In genomic region chr1:3350441-3351261, GRCh38 we compare ENCODE assay signal across 13 cellular contexts.
DNase-seq lines count a peak whose midpoint lies in the region; ATAC-seq and TF ChIP-seq lines count a peak whose summit lies in the region.
"Had no signal": no experiment of that assay in that cellular context is flagged by ENCODE, and none has a peak within 500 bp of the region (broad histone marks: within the 10 kb centered on the region; RNA-seq: fewer than 3 reads in every experiment).

No MANE protein-coding gene starts in this region.

- H3K9ac ChIP-seq in neural progenitor cell, result no peak overlapping the region

- no peaks in the 10 kb centered on the region for H4K20me1 ChIP-seq in neural progenitor cell (ENCODE audit: low read depth)

- no peaks in the 10 kb centered on the region for H3K36me3 ChIP-seq in neural progenitor cell
- H3K36me3 ChIP-seq in upper lobe of right lung, result no peaks in the 10 kb centered on the region

- H3K4me3 ChIP-seq in neural progenitor cell (no peak overlapping the region), upper lobe of right lung (no peak overlapping the region)
- H3K4me3 ChIP-seq: lung had no signal

- H3K4me1 ChIP-seq in neural progenitor cell (peaks cover 46% of the 10 kb centered on the region), upper lobe of right lung (peaks cover 8% of the 10 kb centered on the region)
- H3K4me1 ChIP-seq: foreskin keratinocyte had no signal

- no peaks in the 10 kb centered on the region for H3K79me2 ChIP-seq in neural progenitor cell (ENCODE audit: low read depth)

- H3F3A ChIP-seq in neural progenitor cell (ENCODE audit: low read depth), result peaks cover 39% of the 10 kb centered on the region

- peaks cover 52% of the 10 kb centered on the region for H3K4me1 Mint-ChIP-seq in neural progenitor cell

- H3K27ac Mint-ChIP-seq in neural progenitor cell, result peak overlapping the region; percentile 63
- H3K27ac Mint-ChIP-seq: activated T-cell treated with anti-CD3 and anti-CD28 coated beads, Interleukin-2, amount 50 U/mL, for 72 hours had no signal

- TF ChIP-seq CTCF in neural progenitor cell (IDR thresholded peaks at IDR 0.05) (no peak), upper lobe of right lung (IDR thresholded peaks at IDR 0.05) (no peak)

- peak; percentile 3 for ATAC-seq in upper lobe of right lung
- ATAC-seq: activated T-cell treated with anti-CD3 and anti-CD28 coated beads, Interleukin-2, amount 50 U/mL, for 72 hours; foreskin keratinocyte had no signal

- H3K9me3 ChIP-seq in neural progenitor cell (ENCODE audit: low read depth) (no peaks in the 10 kb centered on the region), upper lobe of right lung (no peaks in the 10 kb centered on the region)

- intact Hi-C loops in upper lobe of right lung (cut with DNase I), result no loop called here

- peak overlapping the region; percentile 41 for H3K4me3 Mint-ChIP-seq in neural progenitor cell
- H3K4me3 Mint-ChIP-seq: activated T-cell treated with anti-CD3 and anti-CD28 coated beads, Interleukin-2, amount 50 U/mL, for 72 hours had no signal

- peaks cover 5% of the 10 kb centered on the region for H3K27me3 Mint-ChIP-seq in neural progenitor cell (ENCODE audit: insufficient read depth, low read depth)

- no peaks in the 10 kb centered on the region for H3K36me3 Mint-ChIP-seq in neural progenitor cell

- H3K9me3 Mint-ChIP-seq in neural progenitor cell, result peaks cover 2% of the 10 kb centered on the region
- H3K9me3 Mint-ChIP-seq: activated T-cell treated with anti-CD3 and anti-CD28 coated beads, Interleukin-2, amount 50 U/mL, for 72 hours had no signal

- H2AFZ ChIP-seq in neural progenitor cell (replicated peaks), result no peak overlapping the region

- H3K27ac ChIP-seq in neural progenitor cell, result no peak overlapping the region
- H3K27ac ChIP-seq in upper lobe of right lung, result no peak overlapping the region
- H3K27ac ChIP-seq: foreskin keratinocyte, HL-60 had no signal

- no peak overlapping the region for H3K4me2 ChIP-seq in neural progenitor cell

- H3K27me3 ChIP-seq in neural progenitor cell, result no peaks in the 10 kb centered on the region
- no peaks in the 10 kb centered on the region for H3K27me3 ChIP-seq in upper lobe of right lung
- H3K27me3 ChIP-seq: foreskin keratinocyte had no signal

- DNase-seq in anterior cingulate cortex (lab: John Stamatoyannopoulos, UW), result peak in 55 of 58 donors; percentile 26 to 91 (median 78)
- DNase-seq in fibroblast of the conjunctiva (ENCODE audit: low read depth), result peak; percentile 22
- DNase-seq in neural progenitor cell (ENCODE audit: low spot score), result peak; percentile 45
- DNase-seq in upper lobe of right lung, result no peak
- DNase-seq in NCI-H146 (lab: John Stamatoyannopoulos, UW), result no peak
- DNase-seq in AG08396 (ENCODE audit: low spot score), result no peak
- no peak for DNase-seq in NOMO-1 (lab: John Stamatoyannopoulos, UW; ENCODE audit: unreplicated experiment in 2 of 2)
- DNase-seq: activated CD4-positive, CD25-positive, alpha-beta regulatory T cell; activated T-cell treated with anti-CD3 and anti-CD28 coated beads, Interleukin-2, amount 50 U/mL, for 72 hours; central memory CD4-positive, alpha-beta T cell; foreskin keratinocyte had no signal

Comparison
In these comparisons a context has a peak if more than half of its experiments do, and no peak if none do; other contexts are left out.
1. DNase-seq: peak in anterior cingulate cortex (55 of 58), fibroblast of the conjunctiva (single experiment) and neural progenitor cell (single experiment); none in upper lobe of right lung (single experiment), NCI-H146 (single experiment), AG08396 (single experiment) and NOMO-1 (0 of 2).